Comparison of ENCODE assay signal across 30 cellular contexts in genomic region chr6:162373192-162373591, GRCh38.
"Had no signal": no experiment of that assay in that cellular context is flagged by ENCODE, and none has a peak within 500 bp of the region (broad histone marks: within the 10 kb centered on the region; RNA-seq: fewer than 3 reads in every experiment).

No MANE protein-coding gene starts in this region.

- H3K4me3 ChIP-seq: ascending aorta, K562, SJCRH30 had no signal

- H3K27ac Mint-ChIP-seq: activated CD8-positive, alpha-beta T cell treated with anti-CD3 and anti-CD28 coated beads for 36 hours; activated naive CD4-positive, alpha-beta T cell treated with anti-CD3 and anti-CD28 coated beads, Interleukin-2, amount 50 U/mL, for 72 hours; activated naive CD8-positive, alpha-beta T cell treated with anti-CD3 and anti-CD28 coated beads, Interleukin-2, amount 50 U/mL, for 24 hours; brain had no signal

- H3K9me3 ChIP-seq: ascending aorta, SJCRH30, SK-N-SH had no signal

- H3K9ac ChIP-seq: SK-N-SH had no signal

- FAIRE-seq: K562 had no signal

- ATAC-seq: activated CD4-positive, CD25-positive, alpha-beta regulatory T cell treated with anti-CD3 and anti-CD28 coated beads, Interleukin-2, amount 50 U/mL, for 24 hours; activated CD8-positive, alpha-beta T cell treated with anti-CD3 and anti-CD28 coated beads for 36 hours; activated naive CD4-positive, alpha-beta T cell treated with anti-CD3 and anti-CD28 coated beads, Interleukin-2, amount 50 U/mL, for 72 hours; activated naive CD8-positive, alpha-beta T cell treated with anti-CD3 and anti-CD28 coated beads, Interleukin-2, amount 50 U/mL, for 24 hours; K562; Panc1 had no signal

- H3K27ac ChIP-seq: ascending aorta, RWPE1, SJCRH30 had no signal

- H3K9me3 Mint-ChIP-seq: activated CD8-positive, alpha-beta T cell treated with anti-CD3 and anti-CD28 coated beads for 36 hours; activated naive CD4-positive, alpha-beta T cell treated with anti-CD3 and anti-CD28 coated beads, Interleukin-2, amount 50 U/mL, for 72 hours; brain had no signal

- H3K36me3 ChIP-seq: ascending aorta, SJCRH30 had no signal

- H3K4me2 ChIP-seq: SK-N-SH had no signal

- DNase-seq: activated CD4-positive, alpha-beta T cell treated with anti-CD3 and anti-CD28 coated beads for 4 hours; activated CD8-positive, alpha-beta memory T cell treated with anti-CD3 and anti-CD28 coated beads, Interleukin-2, amount 50 U/mL, for 4 hours; activated CD8-positive, alpha-beta T cell treated with anti-CD3 and anti-CD28 coated beads for 36 hours; activated effector memory CD4-positive, alpha-beta T cell treated with Interleukin-2 at 50 U/mL for 16 hours; activated naive CD4-positive, alpha-beta T cell; activated naive CD8-positive, alpha-beta T cell treated with anti-CD3 and anti-CD28 coated beads, Interleukin-2, amount 50 U/mL, for 24 hours; activated T-cell treated with anti-CD3 and anti-CD28 coated beads, Interleukin-2, amount 50 U/mL, for 1 hour; amniotic stem cell; Karpas-422; NCI-H1048; NCI-H1417 treated with DMSO at 0.1 percent for 48 hours; NCI-H1694 treated with DMSO at 0.1 percent for 48 hours; NCI-H2029 treated with DMSO at 0.1 percent for 48 hours; NCI-H345; NCI-H510A; NCI-H526 treated with DMSO at 0.1 percent for 48 hours; NCI-H82; NK-92 treated with Interleukin-12 subunit alpha and Interleukin-12 subunit beta, amount 100 ng/mL, for 24 hours; OCI-M1; Right ventricle myocardium superior; SJCRH30; SK-N-SH; T-helper 1 cell had no signal

- H3K4me3 Mint-ChIP-seq: activated CD8-positive, alpha-beta T cell treated with anti-CD3 and anti-CD28 coated beads for 36 hours; activated naive CD8-positive, alpha-beta T cell treated with anti-CD3 and anti-CD28 coated beads, Interleukin-2, amount 50 U/mL, for 24 hours; brain had no signal

- H3K4me1 ChIP-seq: SJCRH30 had no signal

- H3K27me3 ChIP-seq: ascending aorta, SJCRH30 had no signal

- H3K27me3 Mint-ChIP-seq: activated CD8-positive, alpha-beta T cell treated with anti-CD3 and anti-CD28 coated beads for 36 hours; activated naive CD8-positive, alpha-beta T cell treated with anti-CD3 and anti-CD28 coated beads, Interleukin-2, amount 50 U/mL, for 24 hours had no signal

- H3K9me2 ChIP-seq: SK-N-SH had no signal

- H3K4me1 Mint-ChIP-seq: activated naive CD8-positive, alpha-beta T cell treated with anti-CD3 and anti-CD28 coated beads, Interleukin-2, amount 50 U/mL, for 24 hours had no signal
